Comparison of ENCODE assay signal across 12 cellular contexts in genomic region chr3:69745503-69745902, GRCh38. TPM values are rescaled to one million over a fixed set of nuclear protein-coding genes. Genes with fewer than 3 reads are reported as not detected.
DNase-seq lines count a peak whose midpoint lies in the region; ATAC-seq and TF ChIP-seq lines count a peak whose summit lies in the region.
"Had no signal": no experiment of that assay in that cellular context is flagged by ENCODE, and none has a peak within 500 bp of the region (broad histone marks: within the 10 kb centered on the region; RNA-seq: fewer than 3 reads in every experiment).

No MANE protein-coding gene starts in this region.

- H3K9me3 ChIP-seq in IMR-90 (ENCODE audit: control insufficient read depth, insufficient read depth, low read length) (no peaks in the 10 kb centered on the region), psoas muscle (no peaks in the 10 kb centered on the region), transverse colon (no peaks in the 10 kb centered on the region), osteoblast (ENCODE audit: low read depth, low read length) (no peaks in the 10 kb centered on the region)
- H3K9me3 ChIP-seq: MG63 had no signal

- H2AK5ac ChIP-seq in IMR-90 (ENCODE audit: low read depth, low read length) = peak overlapping the region; percentile 44; the same call in 1 of the 2 replicates

- no peak overlapping the region; the same call in 1 of the 2 replicates for H4K5ac ChIP-seq in IMR-90 (ENCODE audit: low read depth, low read length)

- in situ Hi-C loops in IMR-90 (cut with MboI; ENCODE audit: low sequenced_read_pairs) = no loop called here
- in situ Hi-C loops in transverse colon (cut with MboI; ENCODE audit: low pct_ligation_motif_present in 1 of 4, low pct_unique_long_range_greater_than_20kb in 1 of 4, low sequenced_read_pairs in 3 of 4) = no loop called here

- H3K36me3 ChIP-seq in IMR-90 (ENCODE audit: control insufficient read depth, insufficient read depth, low read length) = no peaks in the 10 kb centered on the region
- no peaks in the 10 kb centered on the region for H3K36me3 ChIP-seq in psoas muscle (ENCODE audit: insufficient read depth in 1 of 2, low read depth in 1 of 2)
- H3K36me3 ChIP-seq in transverse colon = no peaks in the 10 kb centered on the region
- H3K36me3 ChIP-seq in osteoblast (ENCODE audit: insufficient read depth, low read length) = no peaks in the 10 kb centered on the region
- H3K36me3 ChIP-seq: MG63 had no signal

- no peak for TF ChIP-seq RAD21 in IMR-90 (IDR thresholded peaks at IDR 0.05; ENCODE audit: low read length)

- no peak overlapping the region for H3K4me3 ChIP-seq in IMR-90 (ENCODE audit: insufficient read depth, low read depth, low read length)
- H3K4me3 ChIP-seq in coronary artery = peak overlapping the region; percentile 8
- H3K4me3 ChIP-seq in psoas muscle = peak overlapping the region; percentile 27
- H3K4me3 ChIP-seq in transverse colon = no peak overlapping the region
- H3K4me3 ChIP-seq in osteoblast (ENCODE audit: insufficient read depth, low read length) = no peak overlapping the region
- H3K4me3 ChIP-seq: MG63 had no signal

- peak overlapping the region; percentile 45; the same call in 1 of the 2 replicates for H2BK20ac ChIP-seq in IMR-90 (ENCODE audit: low read depth, low read length)

- H3K4ac ChIP-seq in IMR-90 (ENCODE audit: low read depth, low read length) = peak overlapping the region; percentile 71

- DNase-seq in IMR-90 (no peak), coronary artery (ENCODE audit: low spot score) (no peak), psoas muscle (no peak), transverse colon (no peak), superior temporal gyrus (ENCODE audit: extremely low spot score) (no peak), amygdala (lab: John Stamatoyannopoulos, UW) (no peak), osteoblast (ENCODE audit: insufficient read length, low spot score, missing footprints) (no peak)
- DNase-seq: DMS 273 treated with DMSO at 0.1 percent for 48 hours, MG63, NCI-H1092 treated with DMSO at 0.1 percent for 48 hours, NCI-H1694, NCI-H510A treated with DMSO at 0.1 percent for 48 hours had no signal

- H2BK120ac ChIP-seq in IMR-90 (ENCODE audit: low read depth, low read length) = peak overlapping the region; percentile 71

- no peak overlapping the region for H3K9ac ChIP-seq in IMR-90 (ENCODE audit: low read depth, low read length)

- intact Hi-C loops in IMR-90 (cut with micrococcal nuclease) (no loop called here), psoas muscle (cut with DNase I) (loop anchor here in 1 of 2 donors (5.0 kb wide), 1 partner anchor 37 kb away; no protein-coding TSS in a partner anchor), transverse colon (cut with DNase I; ENCODE audit: low total_unique reads) (no loop called here)

- H3K27me3 ChIP-seq in IMR-90 (ENCODE audit: control insufficient read depth, insufficient read depth, low read length) = no peaks in the 10 kb centered on the region
- no peaks in the 10 kb centered on the region for H3K27me3 ChIP-seq in psoas muscle (ENCODE audit: insufficient read depth in 3 of 3, low read length in 2 of 3)
- H3K27me3 ChIP-seq in transverse colon = no peaks in the 10 kb centered on the region
- peaks cover 2% of the 10 kb centered on the region for H3K27me3 ChIP-seq in osteoblast (ENCODE audit: insufficient read depth, low read length)
- H3K27me3 ChIP-seq: MG63 had no signal

- POLR2A ChIA-PET in IMR-90 (lab: Charles Lee; ENCODE audit: unreplicated experiment) = no interaction called here

- H4K91ac ChIP-seq in IMR-90 (ENCODE audit: insufficient read depth, low read depth, low read length) = 0 out of 2 replicates have a peak overlapping the region, but pooled peaks have one; percentile 14

- H3K9me1 ChIP-seq in IMR-90 (ENCODE audit: insufficient read depth, low read length) = peaks cover 25% of the 10 kb centered on the region

- CTCF ChIA-PET in IMR-90 (lab: Yijun Ruan, JAX) = interaction anchor here (0.6 to 1.0 kb wide), 2 partner anchors 12 to 21 kb away, joined by 3 read pairs; no protein-coding TSS in a partner anchor

- H4K8ac ChIP-seq in IMR-90 (ENCODE audit: low read depth in 2 of 2, low read length in 2 of 2) = peak overlapping the region in 1 of 2 experiments; percentile 26; a peak in 1 of 4 replicates

- TF ChIP-seq POLR2A in IMR-90 (IDR thresholded peaks at IDR 0.05; ENCODE audit: low read depth, low read length) (no peak), transverse colon (IDR thresholded peaks at IDR 0.05) (no peak)

- no TSS peak for BruUV-seq in IMR-90 (replicated peaks; lab: Mats Ljungman, UMichigan)

- peak overlapping the region; percentile 87; the same call in 2 of the 3 replicates for H2BK15ac ChIP-seq in IMR-90 (ENCODE audit: low read depth, low read length)

- WGBS in IMR-90 (ENCODE audit: extremely low coverage in 2 of 2, insufficient read length in 1 of 2), 2 experiments = no CpG with 5 or more reads among the region's 2 CpGs
- WGBS in psoas muscle, 3 donors = 85 to 95% (median 91%) methylated on average over 2 of the region's 2 CpGs
- 78% methylated on average over 2 of the region's 2 CpGs; no CpG with 5 or more reads in 1 of the 2 donors for WGBS in transverse colon (ENCODE audit: low coverage in 1 of 2), 2 donors

- H3K27ac ChIP-seq in IMR-90 (ENCODE audit: insufficient read depth, low read length) = peak overlapping the region; percentile 21; the same call in 1 of the 2 replicates
- H3K27ac ChIP-seq in coronary artery = peak overlapping the region; percentile 19 to 25
- peak overlapping the region; percentile 64 for H3K27ac ChIP-seq in psoas muscle
- peak overlapping the region; percentile 65 to 91 (median 76) for H3K27ac ChIP-seq in transverse colon
- no peak overlapping the region for H3K27ac ChIP-seq in osteoblast (ENCODE audit: low read depth, low read length)

- no peak for ATAC-seq in IMR-90 (ENCODE audit: low read depth)
- ATAC-seq in psoas muscle = no peak

- no peak overlapping the region for H2BK5ac ChIP-seq in IMR-90 (ENCODE audit: low read depth, low read length, poor library complexity, severe bottlenecking)

- H3K79me2 ChIP-seq in osteoblast (ENCODE audit: insufficient read depth, low read length) = no peaks in the 10 kb centered on the region

- H3K4me2 ChIP-seq in IMR-90 (ENCODE audit: low read depth, low read length) (no peak overlapping the region), osteoblast (ENCODE audit: insufficient read depth, low read length) (no peak overlapping the region)

- H4K20me1 ChIP-seq in IMR-90 (ENCODE audit: insufficient read depth, low read length) (peaks cover 4% of the 10 kb centered on the region; the same call in 1 of the 2 replicates), osteoblast (ENCODE audit: insufficient read depth, low read length) (no peaks in the 10 kb centered on the region)

- H2AFZ ChIP-seq in IMR-90 (replicated peaks; ENCODE audit: low read length, poor library complexity) = no peak overlapping the region
- no peak overlapping the region for H2AFZ ChIP-seq in osteoblast (ENCODE audit: low read length)

- H3K14ac ChIP-seq in IMR-90 (replicated peaks; ENCODE audit: low read depth, low read length) = peak overlapping the region; percentile 60; the same call in 1 of the 2 replicates

- TF ChIP-seq EP300 in transverse colon (IDR thresholded peaks at IDR 0.05; ENCODE audit: low read depth) = no peak

- H3K23ac ChIP-seq in IMR-90 (ENCODE audit: low read depth, low read length) = peak overlapping the region; percentile 57; the same call in 1 of the 2 replicates

- peaks cover 38 to 72% of the 10 kb centered on the region in 2 experiments for H3K79me1 ChIP-seq in IMR-90 (ENCODE audit: low read depth in 1 of 2, low read length in 2 of 2)

- H3K18ac ChIP-seq in IMR-90 (ENCODE audit: low read depth, low read length) = peak overlapping the region; percentile 29

- TF ChIP-seq CTCF in IMR-90 (conservative IDR thresholded peaks at IDR 0.05; ENCODE audit: low read depth, low read length) (no peak), coronary artery (IDR thresholded peaks at IDR 0.05) (no peak), psoas muscle (IDR thresholded peaks at IDR 0.05) (no peak), transverse colon (IDR thresholded peaks at IDR 0.05) (no peak), osteoblast (IDR thresholded peaks at IDR 0.05; ENCODE audit: extremely low read depth, low read depth, low read length) (no peak)

- no peak overlapping the region for H3K56ac ChIP-seq in IMR-90 (ENCODE audit: extremely low read depth, insufficient read depth, low read length)

- dilution Hi-C loops in IMR-90 (cut with HindIII; ENCODE audit: low sequenced_read_pairs, unreplicated experiment) = no loop called here

- no peak overlapping the region for H2AK9ac ChIP-seq in IMR-90 (replicated peaks; ENCODE audit: low read depth, low read length, poor library complexity)

- H3K4me1 ChIP-seq in IMR-90 (ENCODE audit: control insufficient read depth, insufficient read depth, low read length) (peaks cover 32% of the 10 kb centered on the region), psoas muscle (peaks cover 86% of the 10 kb centered on the region), transverse colon (peaks cover 13 to 71% (median 30%) of the 10 kb centered on the region in 4 donors), osteoblast (ENCODE audit: insufficient read depth, low read length) (peaks cover 16% of the 10 kb centered on the region)

TF ChIP-seq in IMR-90, 13 proteins besides CTCF, POLR2A, EP300 and RAD21:
- TF ChIP-seq SMC3 (IDR thresholded peaks at IDR 0.05; ENCODE audit: low read depth, low read length) (no peak), MAZ (IDR thresholded peaks at IDR 0.05; ENCODE audit: borderline replicate concordance, low read depth, low read length) (no peak), ELK1 (IDR thresholded peaks at IDR 0.05; ENCODE audit: borderline replicate concordance, low read depth, low read length) (no peak)

RNA-seq across cellular contexts. Expression of gene MITF, which starts 6.2 kb away (rescaled TPM):
- total RNA-seq in IMR-90 (2012; rRNA removed) (13.3 and 16.7 TPM in 2 replicates), psoas muscle (10 to 100 TPM; 48.2 to 98.1 (median 62.8) TPM), transverse colon (10 to 100 TPM; 12.2 to 20.9 (median 17.1) TPM), osteoblast (11.6 and 16.2 TPM in 2 replicates)
- polyA plus RNA-seq in IMR-90 (2012; rRNA removed) (5.4 and 6.5 TPM in 2 replicates), psoas muscle (10 to 100 TPM; 11.8 to 49.9 (median 29.0) TPM)
- 4.0 and 4.8 TPM in 2 replicates for polyA plus RNA-seq in IMR-90 (2012; cell fraction: cytosol; rRNA removed)
- 5.3 and 10.2 TPM in 2 replicates for polyA plus RNA-seq in IMR-90 (2012; cell fraction: nucleus; rRNA removed; ENCODE audit: low replicate concordance)

Comparison
In these comparisons a context has a peak if more than half of its experiments do, and no peak if none do; other contexts are left out.
1. H3K4me3 ChIP-seq: peak in coronary artery (single experiment) and psoas muscle (single experiment); none in IMR-90 (single experiment), transverse colon (0 of 4) and osteoblast (single experiment).